8 cellular contexts compared by ENCODE assay signal in genomic region chr19:3506384-3507340, GRCh38.
DNase-seq lines count a peak whose midpoint lies in the region; ATAC-seq and TF ChIP-seq lines count a peak whose summit lies in the region.

No MANE protein-coding gene starts in this region.

- H3K9ac ChIP-seq in BLaER1 treated with 17β-estradiol and CSF1 and Interleukin-3, amounts not matched to agents 10 nM and 100 nM = peak overlapping the region; percentile 94 to 100 (median 98)
- H3K9ac ChIP-seq in NT2/D1 (ENCODE audit: insufficient read length, low read depth) (peak overlapping the region; percentile 95), iPS-20b (ENCODE audit: low read depth, low read length) (peak overlapping the region; percentile 82; the same call in 1 of the 2 replicates)

- DNase-seq in NT2/D1 (ENCODE audit: low read depth, low spot score) (no peak), astrocyte of the spinal cord (ENCODE audit: low read depth, low spot score) (no peak), hippocampal formation (lab: John Stamatoyannopoulos, UW) (no peak), amniotic stem cell (lab: John Stamatoyannopoulos, UW) (no peak)
- peak; percentile 18 for DNase-seq in stimulated activated CD4-positive, alpha-beta T cell treated with anti-CD3 and anti-CD28 coated beads, Interleukin-12 subunit alpha, Interleukin-12 subunit beta, amount 100 ng/mL, for 4 hours

- peak overlapping the region; percentile 92 to 100 (median 96) for H3K4me3 ChIP-seq in BLaER1 treated with 17β-estradiol and CSF1 and Interleukin-3, amounts not matched to agents 10 nM and 100 nM
- H3K4me3 ChIP-seq in NT2/D1 (ENCODE audit: insufficient read length, low read depth) (peak overlapping the region; percentile 64), astrocyte of the spinal cord (ENCODE audit: low read depth, low read length) (peak overlapping the region; percentile 90), iPS-20b (ENCODE audit: low read length) (peak overlapping the region; percentile 76)

- in situ Hi-C loops in astrocyte of the spinal cord (cut with HindIII; ENCODE audit: low sequenced_read_pairs) = no loop called here

- no peak for TF ChIP-seq CTCF in astrocyte of the spinal cord (IDR thresholded peaks at IDR 0.05; ENCODE audit: low read depth, low read length)

- no peaks in the 10 kb centered on the region for H3K9me3 ChIP-seq in BLaER1 treated with 17β-estradiol and CSF1 and Interleukin-3, amounts not matched to agents 10 nM and 100 nM (replicated peaks in 1 of 11)
- H3K9me3 ChIP-seq in NT2/D1 (ENCODE audit: insufficient read depth, low read length) (no peaks in the 10 kb centered on the region), iPS-20b (ENCODE audit: insufficient read depth, low read depth, low read length) (no peaks in the 10 kb centered on the region)

- peak overlapping the region; percentile 94 to 99 (median 96) for H3K4me2 ChIP-seq in BLaER1 treated with 17β-estradiol and CSF1 and Interleukin-3, amounts not matched to agents 10 nM and 100 nM

- H3K4me1 ChIP-seq in BLaER1 treated with 17β-estradiol and CSF1 and Interleukin-3, amounts not matched to agents 10 nM and 100 nM = peaks cover 32 to 52% (median 43%) of the 10 kb centered on the region in 10 experiments
- peaks cover 16% of the 10 kb centered on the region for H3K4me1 ChIP-seq in NT2/D1 (ENCODE audit: insufficient read depth, insufficient read length)
- H3K4me1 ChIP-seq in iPS-20b (ENCODE audit: insufficient read depth, low read length) = no peaks in the 10 kb centered on the region

- H3K27ac ChIP-seq in BLaER1 treated with 17β-estradiol and CSF1 and Interleukin-3, amounts not matched to agents 10 nM and 100 nM = peak overlapping the region; percentile 90 to 97 (median 94)
- no peak overlapping the region for H3K27ac ChIP-seq in iPS-20b (ENCODE audit: low read length)

- ATAC-seq in GM21390 (IDR thresholded peaks at IDR 0.05; ENCODE audit: unreplicated experiment) = peak; percentile 9

- peaks cover 42 to 45% (median 43%) of the 10 kb centered on the region in 11 experiments for H4K20me1 ChIP-seq in BLaER1 treated with 17β-estradiol and CSF1 and Interleukin-3, amounts not matched to agents 10 nM and 100 nM

- H3K36me3 ChIP-seq in BLaER1 treated with 17β-estradiol and CSF1 and Interleukin-3, amounts not matched to agents 10 nM and 100 nM = peaks cover 19 to 36% (median 32%) of the 10 kb centered on the region in 11 experiments
- peaks cover 35% of the 10 kb centered on the region for H3K36me3 ChIP-seq in NT2/D1 (ENCODE audit: insufficient read depth, insufficient read length, low read length)
- H3K36me3 ChIP-seq in iPS-20b (ENCODE audit: insufficient read depth, low read depth, low read length) = peaks cover 18% of the 10 kb centered on the region

- no peaks in the 10 kb centered on the region for H3K27me3 ChIP-seq in BLaER1 treated with 17β-estradiol and CSF1 and Interleukin-3, amounts not matched to agents 10 nM and 100 nM
- H3K27me3 ChIP-seq in NT2/D1 (ENCODE audit: insufficient read depth, insufficient read length) (no peaks in the 10 kb centered on the region), iPS-20b (ENCODE audit: insufficient read depth, low read length) (no peaks in the 10 kb centered on the region)
